16 cellular contexts compared by ENCODE assay signal in genomic region chr9:131448818-131449217, GRCh38. TPM values are rescaled to one million over a fixed set of nuclear protein-coding genes. Genes with fewer than 3 reads are reported as not detected.
DNase-seq lines count a peak whose midpoint lies in the region; ATAC-seq and TF ChIP-seq lines count a peak whose summit lies in the region.
"Had no signal": no experiment of that assay in that cellular context is flagged by ENCODE, and none has a peak within 500 bp of the region (broad histone marks: within the 10 kb centered on the region; RNA-seq: fewer than 3 reads in every experiment).

No MANE protein-coding gene starts in this region.

- peak overlapping the region; percentile 82 for H3K27ac Mint-ChIP-seq in activated CD4-positive, alpha-beta T cell treated with anti-CD3 and anti-CD28 coated beads, Interleukin-2, amount 10 ng/mL, durations not matched to agents 24 days and 14 days
- H3K27ac Mint-ChIP-seq in activated naive CD8-positive, alpha-beta T cell treated with anti-CD3 and anti-CD28 coated beads, Interleukin-2, amount 50 U/mL, for 24 hours = peak overlapping the region; percentile 43
- peak overlapping the region; percentile 51 to 79 for H3K27ac Mint-ChIP-seq in natural killer cell treated with Interleukin-12 subunit alpha and Interleukin-12 subunit beta and Interleukin-15 and Interleukin-18, amount 100 ng/mL, for 72 hours
- no peak overlapping the region for H3K27ac Mint-ChIP-seq in glutamatergic neuron (ENCODE audit: unreplicated experiment)
- no peak overlapping the region for H3K27ac Mint-ChIP-seq in stimulated activated naive CD8-positive, alpha-beta T cell treated with anti-CD3 and anti-CD28 coated beads, Interleukin-15, amount 100 ng/mL, for 72 hours

- no peak overlapping the region for H3K4me3 ChIP-seq in RWPE2 (ENCODE audit: severe bottlenecking)
- H3K4me3 ChIP-seq: adrenal gland, BLaER1, right atrium auricular region, suprapubic skin had no signal

- no peak overlapping the region for H3K4me3 Mint-ChIP-seq in activated CD4-positive, alpha-beta T cell treated with anti-CD3 and anti-CD28 coated beads, Interleukin-2, amount 10 ng/mL, durations not matched to agents 24 days and 14 days
- H3K4me3 Mint-ChIP-seq in activated naive CD8-positive, alpha-beta T cell treated with anti-CD3 and anti-CD28 coated beads, Interleukin-2, amount 50 U/mL, for 24 hours = no peak overlapping the region
- no peak overlapping the region for H3K4me3 Mint-ChIP-seq in natural killer cell treated with Interleukin-12 subunit alpha and Interleukin-12 subunit beta and Interleukin-15 and Interleukin-18, amount 100 ng/mL, for 72 hours
- no peak overlapping the region for H3K4me3 Mint-ChIP-seq in glutamatergic neuron (ENCODE audit: unreplicated experiment)
- no peak overlapping the region for H3K4me3 Mint-ChIP-seq in stimulated activated naive CD8-positive, alpha-beta T cell treated with anti-CD3 and anti-CD28 coated beads, Interleukin-15, amount 100 ng/mL, for 72 hours

- no peaks in the 10 kb centered on the region for H3K27me3 Mint-ChIP-seq in activated CD4-positive, alpha-beta T cell treated with anti-CD3 and anti-CD28 coated beads, Interleukin-2, amount 10 ng/mL, durations not matched to agents 24 days and 14 days
- no peaks in the 10 kb centered on the region for H3K27me3 Mint-ChIP-seq in activated naive CD8-positive, alpha-beta T cell treated with anti-CD3 and anti-CD28 coated beads, Interleukin-2, amount 50 U/mL, for 24 hours
- H3K27me3 Mint-ChIP-seq in natural killer cell treated with Interleukin-12 subunit alpha and Interleukin-12 subunit beta and Interleukin-15 and Interleukin-18, amount 100 ng/mL, for 72 hours = no peaks in the 10 kb centered on the region
- H3K27me3 Mint-ChIP-seq in glutamatergic neuron (ENCODE audit: unreplicated experiment) = peaks cover 10% of the 10 kb centered on the region
- H3K27me3 Mint-ChIP-seq in stimulated activated naive CD8-positive, alpha-beta T cell treated with anti-CD3 and anti-CD28 coated beads, Interleukin-15, amount 100 ng/mL, for 72 hours = no peaks in the 10 kb centered on the region

- no peaks in the 10 kb centered on the region for H3K9me3 ChIP-seq in RWPE2 (ENCODE audit: severe bottlenecking)
- H3K9me3 ChIP-seq: adrenal gland, BLaER1, right atrium auricular region, suprapubic skin had no signal

- H3K9me3 Mint-ChIP-seq in activated CD4-positive, alpha-beta T cell treated with anti-CD3 and anti-CD28 coated beads, Interleukin-2, amount 10 ng/mL, durations not matched to agents 24 days and 14 days = no peaks in the 10 kb centered on the region
- H3K9me3 Mint-ChIP-seq in activated naive CD8-positive, alpha-beta T cell treated with anti-CD3 and anti-CD28 coated beads, Interleukin-2, amount 50 U/mL, for 24 hours = no peaks in the 10 kb centered on the region
- no peaks in the 10 kb centered on the region for H3K9me3 Mint-ChIP-seq in natural killer cell treated with Interleukin-12 subunit alpha and Interleukin-12 subunit beta and Interleukin-15 and Interleukin-18, amount 100 ng/mL, for 72 hours
- peaks cover 11% of the 10 kb centered on the region for H3K9me3 Mint-ChIP-seq in glutamatergic neuron (ENCODE audit: unreplicated experiment)
- H3K9me3 Mint-ChIP-seq in stimulated activated naive CD8-positive, alpha-beta T cell treated with anti-CD3 and anti-CD28 coated beads, Interleukin-15, amount 100 ng/mL, for 72 hours = no peaks in the 10 kb centered on the region

- no peaks in the 10 kb centered on the region for H3K27me3 ChIP-seq in RWPE2 (ENCODE audit: insufficient read depth, poor library complexity, severe bottlenecking)
- H3K27me3 ChIP-seq: adrenal gland, BLaER1, right atrium auricular region, suprapubic skin had no signal

- no peak for ATAC-seq in RWPE2 (ENCODE audit: low read depth)
- ATAC-seq in activated naive CD8-positive, alpha-beta T cell treated with anti-CD3 and anti-CD28 coated beads, Interleukin-2, amount 50 U/mL, for 24 hours = no peak
- no peak for ATAC-seq in natural killer cell treated with Interleukin-12 subunit alpha and Interleukin-12 subunit beta and Interleukin-15 and Interleukin-18, amount 100 ng/mL, for 72 hours
- no peak for ATAC-seq in stimulated activated naive CD8-positive, alpha-beta T cell treated with anti-CD3 and anti-CD28 coated beads, Interleukin-15, amount 100 ng/mL, for 72 hours
- ATAC-seq: HCT116 had no signal

- TF ChIP-seq CTCF in RWPE2 (IDR thresholded peaks at IDR 0.05; ENCODE audit: poor library complexity, severe bottlenecking) (no peak), glutamatergic neuron (IDR thresholded peaks at IDR 0.05; ENCODE audit: partially characterized antibody, unreplicated experiment) (no peak)

- intact Hi-C loops in activated CD4-positive, alpha-beta T cell treated with anti-CD3 and anti-CD28 coated beads, Interleukin-2, amount 10 ng/mL, durations not matched to agents 24 days and 14 days (cut with micrococcal nuclease) = loop anchor here (5.0 to 10.0 kb wide), 2 partner anchors 37 to 54 kb away; partner anchors contain the start of gene PRRC2B

- no peak overlapping the region for H3K27ac ChIP-seq in RWPE2 (ENCODE audit: poor library complexity, severe bottlenecking)
- H3K27ac ChIP-seq: BLaER1, right atrium auricular region, suprapubic skin had no signal

- no peak for DNase-seq in activated CD4-positive, alpha-beta T cell treated with anti-CD3 and anti-CD28 coated beads, Interleukin-2, amount 10 ng/mL, durations not matched to agents 24 days and 14 days
- DNase-seq in activated CD4-positive, alpha-beta T cell treated with anti-CD3 and anti-CD28 coated beads, Interleukin-2, amount 50 U/mL, for 1 hour = no peak
- DNase-seq in RWPE2 (ENCODE audit: low spot score) (peak; percentile 2), glutamatergic neuron (no peak), NCI-H1092 (lab: John Stamatoyannopoulos, UW) (no peak)
- DNase-seq in activated naive CD8-positive, alpha-beta T cell treated with anti-CD3 and anti-CD28 coated beads, Interleukin-2, amount 50 U/mL, for 24 hours = no peak
- no peak for DNase-seq in natural killer cell treated with Interleukin-12 subunit alpha and Interleukin-12 subunit beta and Interleukin-15 and Interleukin-18, amount 100 ng/mL, for 72 hours (ENCODE audit: low spot score)
- DNase-seq in stimulated activated naive CD8-positive, alpha-beta T cell treated with anti-CD3 and anti-CD28 coated beads, Interleukin-15, amount 100 ng/mL, for 72 hours = no peak
- DNase-seq: activated CD4-positive, CD25-positive, alpha-beta regulatory T cell treated with anti-CD3 and anti-CD28 coated beads, Interleukin-2, amount 50 U/mL, for 72 hours; adrenal gland; NCI-H2081 treated with DMSO at 0.1 percent for 48 hours; NCI-H510A treated with DMSO at 0.1 percent for 48 hours had no signal

- H3K4me1 ChIP-seq in RWPE2 (ENCODE audit: insufficient read depth, poor library complexity, severe bottlenecking) = no peaks in the 10 kb centered on the region
- H3K4me1 ChIP-seq: adrenal gland, BLaER1, right atrium auricular region, suprapubic skin had no signal

- peaks cover 98% of the 10 kb centered on the region for H3K36me3 ChIP-seq in RWPE2 (ENCODE audit: low read depth)

- H3K4me1 Mint-ChIP-seq in activated CD4-positive, alpha-beta T cell treated with anti-CD3 and anti-CD28 coated beads, Interleukin-2, amount 10 ng/mL, durations not matched to agents 24 days and 14 days = peaks cover 23% of the 10 kb centered on the region
- H3K4me1 Mint-ChIP-seq in activated naive CD8-positive, alpha-beta T cell treated with anti-CD3 and anti-CD28 coated beads, Interleukin-2, amount 50 U/mL, for 24 hours = peaks cover 16% of the 10 kb centered on the region
- H3K4me1 Mint-ChIP-seq in natural killer cell treated with Interleukin-12 subunit alpha and Interleukin-12 subunit beta and Interleukin-15 and Interleukin-18, amount 100 ng/mL, for 72 hours (ENCODE audit: low read depth in 2 of 2) = peaks cover 16 to 19% of the 10 kb centered on the region in 2 donors
- H3K4me1 Mint-ChIP-seq in glutamatergic neuron (ENCODE audit: low read depth, unreplicated experiment) = peaks cover 17% of the 10 kb centered on the region
- H3K4me1 Mint-ChIP-seq in stimulated activated naive CD8-positive, alpha-beta T cell treated with anti-CD3 and anti-CD28 coated beads, Interleukin-15, amount 100 ng/mL, for 72 hours = peaks cover 28% of the 10 kb centered on the region

- H3K36me3 Mint-ChIP-seq in activated CD4-positive, alpha-beta T cell treated with anti-CD3 and anti-CD28 coated beads, Interleukin-2, amount 10 ng/mL, durations not matched to agents 24 days and 14 days (ENCODE audit: low read depth) = peaks cover 80% of the 10 kb centered on the region
- H3K36me3 Mint-ChIP-seq in activated naive CD8-positive, alpha-beta T cell treated with anti-CD3 and anti-CD28 coated beads, Interleukin-2, amount 50 U/mL, for 24 hours (ENCODE audit: low read depth) = peaks cover 72% of the 10 kb centered on the region
- H3K36me3 Mint-ChIP-seq in natural killer cell treated with Interleukin-12 subunit alpha and Interleukin-12 subunit beta and Interleukin-15 and Interleukin-18, amount 100 ng/mL, for 72 hours = peaks cover 14% of the 10 kb centered on the region
- H3K36me3 Mint-ChIP-seq in glutamatergic neuron (ENCODE audit: unreplicated experiment) = peaks cover 9% of the 10 kb centered on the region

RNA-seq across cellular contexts. Expression of gene POMT1, which starts 53.9 kb away (rescaled TPM):
- 32.8 and 34.6 TPM in 2 replicates for total RNA-seq in activated CD4-positive, alpha-beta T cell treated with anti-CD3 and anti-CD28 coated beads, Interleukin-2, amount 10 ng/mL, durations not matched to agents 24 days and 14 days
- 10 to 100 TPM; 30.5 to 53.4 TPM for total RNA-seq in natural killer cell treated with Interleukin-12 subunit alpha and Interleukin-12 subunit beta and Interleukin-15 and Interleukin-18, amount 100 ng/mL, for 72 hours
- 108 TPM for total RNA-seq in glutamatergic neuron (ENCODE audit: unreplicated experiment)

RNA-seq across cellular contexts. Expression of gene PRRC2B, which starts 54.9 kb away (rescaled TPM):
- 114 and 128 TPM in 2 replicates for total RNA-seq in activated CD4-positive, alpha-beta T cell treated with anti-CD3 and anti-CD28 coated beads, Interleukin-2, amount 10 ng/mL, durations not matched to agents 24 days and 14 days
- 100 to 1,000 TPM; 122 to 246 TPM for total RNA-seq in natural killer cell treated with Interleukin-12 subunit alpha and Interleukin-12 subunit beta and Interleukin-15 and Interleukin-18, amount 100 ng/mL, for 72 hours
- total RNA-seq in glutamatergic neuron (ENCODE audit: unreplicated experiment) = 489 TPM

Comparison
In these comparisons a context has a peak if more than half of its experiments do, and no peak if none do; other contexts are left out.
1. H3K27ac Mint-ChIP-seq: peak in activated CD4-positive, alpha-beta T cell treated with anti-CD3 and anti-CD28 coated beads, Interleukin-2, amount 10 ng/mL, durations not matched to agents 24 days and 14 days (single experiment), activated naive CD8-positive, alpha-beta T cell treated with anti-CD3 and anti-CD28 coated beads, Interleukin-2, amount 50 U/mL, for 24 hours (single experiment) and natural killer cell treated with Interleukin-12 subunit alpha and Interleukin-12 subunit beta and Interleukin-15 and Interleukin-18, amount 100 ng/mL, for 72 hours (2 of 2); none in glutamatergic neuron (single experiment) and stimulated activated naive CD8-positive, alpha-beta T cell treated with anti-CD3 and anti-CD28 coated beads, Interleukin-15, amount 100 ng/mL, for 72 hours (0 of 2).